ENCODE assay signal across 1 cellular context in the genomic region with DNA sequence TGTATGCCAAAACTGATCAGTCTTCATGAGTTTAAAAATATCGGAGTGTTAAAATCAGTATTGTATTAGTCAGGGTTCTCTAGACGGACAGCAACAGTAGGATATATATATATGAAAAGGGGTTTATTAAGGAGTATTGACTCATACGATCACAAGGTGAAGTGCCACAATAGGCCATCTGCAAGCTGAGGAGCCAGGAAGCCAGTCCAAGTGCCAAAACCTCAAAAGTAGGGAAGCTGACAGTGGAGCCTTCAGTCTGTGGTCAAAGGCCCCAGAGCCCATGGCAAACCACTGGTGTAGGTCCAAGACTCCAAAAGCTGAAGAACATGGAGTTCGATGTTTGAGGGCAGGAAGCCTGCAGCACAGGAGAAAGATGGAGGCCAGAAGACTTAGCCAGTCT.
TF ChIP-seq lines count a peak whose summit lies in the region.

No MANE protein-coding gene starts in this region.

TF ChIP-seq in GM23338, 12 proteins besides CTCF, POLR2A, EP300 and RAD21:
- TF ChIP-seq, protein P1, sequence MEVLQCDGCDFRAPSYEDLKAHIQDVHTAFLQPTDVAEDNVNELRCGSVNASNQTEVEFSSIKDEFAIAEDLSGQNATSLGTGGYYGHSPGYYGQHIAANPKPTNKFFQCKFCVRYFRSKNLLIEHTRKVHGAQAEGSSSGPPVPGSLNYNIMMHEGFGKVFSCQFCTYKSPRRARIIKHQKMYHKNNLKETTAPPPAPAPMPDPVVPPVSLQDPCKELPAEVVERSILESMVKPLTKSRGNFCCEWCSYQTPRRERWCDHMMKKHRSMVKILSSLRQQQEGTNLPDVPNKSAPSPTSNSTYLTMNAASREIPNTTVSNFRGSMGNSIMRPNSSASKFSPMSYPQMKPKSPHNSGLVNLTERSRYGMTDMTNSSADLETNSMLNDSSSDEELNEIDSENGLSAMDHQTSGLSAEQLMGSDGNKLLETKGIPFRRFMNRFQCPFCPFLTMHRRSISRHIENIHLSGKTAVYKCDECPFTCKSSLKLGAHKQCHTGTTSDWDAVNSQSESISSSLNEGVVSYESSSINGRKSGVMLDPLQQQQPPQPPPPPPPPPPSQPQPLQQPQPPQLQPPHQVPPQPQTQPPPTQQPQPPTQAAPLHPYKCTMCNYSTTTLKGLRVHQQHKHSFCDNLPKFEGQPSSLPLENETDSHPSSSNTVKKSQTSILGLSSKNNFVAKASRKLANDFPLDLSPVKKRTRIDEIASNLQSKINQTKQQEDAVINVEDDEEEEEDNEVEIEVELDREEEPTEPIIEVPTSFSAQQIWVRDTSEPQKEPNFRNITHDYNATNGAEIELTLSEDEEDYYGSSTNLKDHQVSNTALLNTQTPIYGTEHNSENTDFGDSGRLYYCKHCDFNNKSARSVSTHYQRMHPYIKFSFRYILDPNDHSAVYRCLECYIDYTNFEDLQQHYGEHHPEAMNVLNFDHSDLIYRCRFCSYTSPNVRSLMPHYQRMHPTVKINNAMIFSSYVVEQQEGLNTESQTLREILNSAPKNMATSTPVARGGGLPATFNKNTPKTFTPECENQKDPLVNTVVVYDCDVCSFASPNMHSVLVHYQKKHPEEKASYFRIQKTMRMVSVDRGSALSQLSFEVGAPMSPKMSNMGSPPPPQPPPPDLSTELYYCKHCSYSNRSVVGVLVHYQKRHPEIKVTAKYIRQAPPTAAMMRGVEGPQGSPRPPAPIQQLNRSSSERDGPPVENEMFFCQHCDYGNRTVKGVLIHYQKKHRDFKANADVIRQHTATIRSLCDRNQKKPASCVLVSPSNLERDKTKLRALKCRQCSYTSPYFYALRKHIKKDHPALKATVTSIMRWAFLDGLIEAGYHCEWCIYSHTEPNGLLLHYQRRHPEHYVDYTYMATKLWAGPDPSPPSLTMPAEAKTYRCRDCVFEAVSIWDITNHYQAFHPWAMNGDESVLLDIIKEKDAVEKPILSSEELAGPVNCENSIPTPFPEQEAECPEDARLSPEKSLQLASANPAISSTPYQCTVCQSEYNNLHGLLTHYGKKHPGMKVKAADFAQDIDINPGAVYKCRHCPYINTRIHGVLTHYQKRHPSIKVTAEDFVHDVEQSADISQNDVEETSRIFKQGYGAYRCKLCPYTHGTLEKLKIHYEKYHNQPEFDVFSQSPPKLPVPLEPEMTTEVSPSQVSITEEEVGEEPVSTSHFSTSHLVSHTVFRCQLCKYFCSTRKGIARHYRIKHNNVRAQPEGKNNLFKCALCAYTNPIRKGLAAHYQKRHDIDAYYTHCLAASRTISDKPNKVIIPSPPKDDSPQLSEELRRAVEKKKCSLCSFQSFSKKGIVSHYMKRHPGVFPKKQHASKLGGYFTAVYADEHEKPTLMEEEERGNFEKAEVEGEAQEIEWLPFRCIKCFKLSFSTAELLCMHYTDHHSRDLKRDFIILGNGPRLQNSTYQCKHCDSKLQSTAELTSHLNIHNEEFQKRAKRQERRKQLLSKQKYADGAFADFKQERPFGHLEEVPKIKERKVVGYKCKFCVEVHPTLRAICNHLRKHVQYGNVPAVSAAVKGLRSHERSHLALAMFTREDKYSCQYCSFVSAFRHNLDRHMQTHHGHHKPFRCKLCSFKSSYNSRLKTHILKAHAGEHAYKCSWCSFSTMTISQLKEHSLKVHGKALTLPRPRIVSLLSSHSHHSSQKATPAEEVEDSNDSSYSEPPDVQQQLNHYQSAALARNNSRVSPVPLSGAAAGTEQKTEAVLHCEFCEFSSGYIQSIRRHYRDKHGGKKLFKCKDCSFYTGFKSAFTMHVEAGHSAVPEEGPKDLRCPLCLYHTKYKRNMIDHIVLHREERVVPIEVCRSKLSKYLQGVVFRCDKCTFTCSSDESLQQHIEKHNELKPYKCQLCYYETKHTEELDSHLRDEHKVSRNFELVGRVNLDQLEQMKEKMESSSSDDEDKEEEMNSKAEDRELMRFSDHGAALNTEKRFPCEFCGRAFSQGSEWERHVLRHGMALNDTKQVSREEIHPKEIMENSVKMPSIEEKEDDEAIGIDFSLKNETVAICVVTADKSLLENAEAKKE (CRISPR knock-in tag; IDR thresholded peaks at IDR 0.05): no peak
- no peak for TF ChIP-seq ZNF331 (CRISPR knock-in tag; IDR thresholded peaks at IDR 0.05; ENCODE audit: low read depth)
- TF ChIP-seq EZH2 (IDR thresholded peaks at IDR 0.05; ENCODE audit: low read depth, unreplicated experiment): no peak
- no peak for TF ChIP-seq JUNB (IDR thresholded peaks at IDR 0.05; ENCODE audit: unreplicated experiment)
- no peak for TF ChIP-seq POLR2AphosphoS5 (IDR thresholded peaks at IDR 0.05; ENCODE audit: low read depth)
- no peak for TF ChIP-seq CREB1 (CRISPR knock-in tag; IDR thresholded peaks at IDR 0.05; ENCODE audit: low read depth)
- TF ChIP-seq NANOG (IDR thresholded peaks at IDR 0.05; ENCODE audit: borderline replicate concordance): no peak
TF ChIP-seq in GM23338: peak in this region for 0.
